22 cellular contexts compared by ENCODE assay signal in genomic region chr11:123186291-123186690, GRCh38.
A peak's percentile ranks its signal among the peaks of the same experiment; 100 is the strongest.
DNase-seq lines count a peak whose midpoint lies in the region; TF ChIP-seq lines count a peak whose summit lies in the region.
"Had no signal": no experiment of that assay in that cellular context is flagged by ENCODE, and none has a peak within 500 bp of the region (broad histone marks: within the 10 kb centered on the region; RNA-seq: fewer than 3 reads in every experiment).

No MANE protein-coding gene starts in this region.

- H3K36me3 ChIP-seq in muscle layer of duodenum (ENCODE audit: control insufficient read depth in 1 of 2, insufficient read depth in 2 of 2, low read length in 2 of 2): peaks cover 0 to 7% of the 10 kb centered on the region in 2 donors
- H3K36me3 ChIP-seq: esophagus squamous epithelium, thoracic aorta had no signal

- H3K4me1 ChIP-seq in muscle layer of duodenum (ENCODE audit: control insufficient read depth in 1 of 2, insufficient read depth in 2 of 2, low read length in 2 of 2): peaks cover 12 to 35% of the 10 kb centered on the region in 2 donors

- DNase-seq in ELR (ENCODE audit: low read depth) (peak; percentile 44), NCI-H226 (peak; percentile 33), epithelial cell of prostate (ENCODE audit: low read depth, low spot score) (peak; percentile 71), NCI-H2107 (lab: John Stamatoyannopoulos, UW) (no peak), dedifferentiated amniotic fluid mesenchymal stem cell (ENCODE audit: extremely low spot score) (no peak), GM19238 (ENCODE audit: insufficient read length, low spot score) (no peak), GM13976 (ENCODE audit: low spot score) (no peak)
- DNase-seq: activated CD4-positive, CD25-positive, alpha-beta regulatory T cell treated with anti-CD3 and anti-CD28 coated beads, Interleukin-2, amount 50 U/mL, for 72 hours; activated naive CD4-positive, alpha-beta T cell treated with anti-CD3 and anti-CD28 coated beads for 36 hours; activated T-cell treated with anti-CD3 and anti-CD28 coated beads, Interleukin-2, amount 50 U/mL, for 4 hours; anterior cingulate cortex; DMS53; esophagus squamous epithelium; head of caudate nucleus; midbrain; NCI-H1417; NCI-H2171 treated with DMSO at 0.1 percent for 48 hours; NCI-H748 treated with DMSO at 0.1 percent for 48 hours; stimulated activated CD4-positive, alpha-beta T cell treated with anti-CD3 and anti-CD28 coated beads, Interleukin-2, amount 100 ng/mL, for 24 hours; stimulated activated naive B cell treated with anti-CD40 and anti-IgM and Interleukin-4, amounts not matched to agents 10 μg/mL and 1 μg/mL and 100 μg/mL, for 72 hours had no signal

- no peak for TF ChIP-seq CTCF in GM13976 (IDR thresholded peaks at IDR 0.05; ENCODE audit: borderline replicate concordance, control extremely low read depth, extremely low read depth, insufficient read depth, missing control alignments)

- in situ Hi-C loops in GM13976 (cut with MboI; ENCODE audit: low sequenced_read_pairs, unreplicated experiment): no loop called here

- H3K27ac ChIP-seq in epithelial cell of prostate (peak overlapping the region; percentile 74), muscle layer of duodenum (ENCODE audit: low read length) (peak overlapping the region; percentile 32)
- H3K27ac ChIP-seq: esophagus squamous epithelium had no signal

- no peaks in the 10 kb centered on the region for H3K27me3 ChIP-seq in muscle layer of duodenum (ENCODE audit: low read depth, low read length)

- no peak overlapping the region for H3K4me3 ChIP-seq in muscle layer of duodenum (ENCODE audit: low read depth in 1 of 2, low read length in 2 of 2)
- H3K4me3 ChIP-seq: esophagus squamous epithelium, thoracic aorta had no signal

- H3K9me3 ChIP-seq in muscle layer of duodenum (ENCODE audit: control insufficient read depth in 1 of 2, low read length in 2 of 2): no peaks in the 10 kb centered on the region
- H3K9me3 ChIP-seq: esophagus squamous epithelium, thoracic aorta had no signal

Comparison
In these comparisons a context has a peak if more than half of its experiments do, and no peak if none do; other contexts are left out.
1. DNase-seq: peak in ELR (single experiment), NCI-H226 (single experiment) and epithelial cell of prostate (single experiment); none in NCI-H2107 (single experiment), dedifferentiated amniotic fluid mesenchymal stem cell (single experiment), GM19238 (single experiment) and GM13976 (single experiment).